23 cellular contexts compared by ENCODE assay signal in the genomic region with DNA sequence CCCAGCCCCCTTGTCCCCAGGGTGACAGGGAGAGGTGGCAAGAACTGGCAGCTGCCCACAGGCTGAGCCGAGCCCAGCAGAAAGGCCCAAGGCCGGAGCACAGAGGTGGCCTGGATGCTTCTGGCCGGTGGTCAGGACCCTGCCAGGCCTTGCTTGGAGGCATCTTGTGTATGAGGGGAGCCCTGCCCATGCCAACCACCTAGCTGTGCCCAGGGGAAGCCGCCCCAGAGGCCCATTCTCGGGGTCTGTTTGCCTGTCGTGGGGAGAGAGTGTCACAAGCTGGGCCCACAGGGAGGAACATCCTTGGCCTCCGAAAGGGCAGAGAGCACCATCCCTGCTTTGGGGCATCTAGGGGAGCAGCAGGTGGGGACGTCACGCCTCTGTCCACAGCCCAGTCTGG. TPM values are rescaled to one million over a fixed set of nuclear protein-coding genes. Genes with fewer than 3 reads are reported as not detected.
DNase-seq lines count a peak whose midpoint lies in the region; ATAC-seq and TF ChIP-seq lines count a peak whose summit lies in the region.
"Had no signal": no experiment of that assay in that cellular context is flagged by ENCODE, and none has a peak within 500 bp of the region (broad histone marks: within the 10 kb centered on the region; RNA-seq: fewer than 3 reads in every experiment).

No MANE protein-coding gene starts in this region.

- H3K14ac ChIP-seq in IMR-90 (replicated peaks; ENCODE audit: low read depth, low read length): no peak overlapping the region

- dilution Hi-C loops in IMR-90 (cut with HindIII; ENCODE audit: low sequenced_read_pairs, unreplicated experiment): no loop called here

- no peak overlapping the region for H3K27ac Mint-ChIP-seq in HFFc6
- no peak overlapping the region for H3K27ac Mint-ChIP-seq in activated naive CD4-positive, alpha-beta T cell treated with anti-CD3 and anti-CD28 coated beads for 36 hours

- H3K9ac ChIP-seq in BLaER1: no peak overlapping the region
- H3K9ac ChIP-seq in IMR-90 (ENCODE audit: low read depth, low read length): no peak overlapping the region
- H3K9ac ChIP-seq: GM23248 had no signal

- no peak overlapping the region for H2BK15ac ChIP-seq in IMR-90 (ENCODE audit: low read depth, low read length)

- no peak overlapping the region for H3K4me3 ChIP-seq in BLaER1
- no peak overlapping the region for H3K4me3 ChIP-seq in IMR-90 (ENCODE audit: insufficient read depth, low read depth, low read length)
- H3K4me3 ChIP-seq in left ventricle myocardium inferior: no peak overlapping the region
- H3K4me3 ChIP-seq in gastroesophageal sphincter: no peak overlapping the region
- H3K4me3 ChIP-seq: GM23248, K562 had no signal

- H3K9me3 Mint-ChIP-seq in HFFc6: no peaks in the 10 kb centered on the region
- H3K9me3 Mint-ChIP-seq in activated naive CD4-positive, alpha-beta T cell treated with anti-CD3 and anti-CD28 coated beads for 36 hours: no peaks in the 10 kb centered on the region
- H3K9me3 Mint-ChIP-seq: CD8-positive, alpha-beta memory T cell had no signal

- H3K18ac ChIP-seq in IMR-90 (ENCODE audit: low read depth, low read length): no peak overlapping the region

- no peak for TF ChIP-seq RAD21 in IMR-90 (IDR thresholded peaks at IDR 0.05; ENCODE audit: low read length)

- TF ChIP-seq CTCF in IMR-90 (conservative IDR thresholded peaks at IDR 0.05; ENCODE audit: low read depth, low read length): no peak
- no peak for TF ChIP-seq CTCF in left ventricle myocardium inferior (IDR thresholded peaks at IDR 0.05; ENCODE audit: borderline replicate concordance)
- no peak for TF ChIP-seq CTCF in gastroesophageal sphincter (IDR thresholded peaks at IDR 0.05)
- TF ChIP-seq CTCF in HFFc6 (IDR thresholded peaks at IDR 0.05): no peak

- H3K23ac ChIP-seq in IMR-90 (ENCODE audit: low read depth, low read length): no peak overlapping the region

- POLR2A ChIA-PET in IMR-90 (lab: Charles Lee; ENCODE audit: unreplicated experiment): no interaction called here

- H3K36me3 ChIP-seq in BLaER1: peaks cover 22% of the 10 kb centered on the region
- no peaks in the 10 kb centered on the region for H3K36me3 ChIP-seq in IMR-90 (ENCODE audit: control insufficient read depth, insufficient read depth, low read length)
- H3K36me3 ChIP-seq in left ventricle myocardium inferior: no peaks in the 10 kb centered on the region
- no peaks in the 10 kb centered on the region for H3K36me3 ChIP-seq in gastroesophageal sphincter

- H2AK9ac ChIP-seq in IMR-90 (replicated peaks; ENCODE audit: low read depth, low read length, poor library complexity): no peak overlapping the region

- H3K56ac ChIP-seq in IMR-90 (ENCODE audit: extremely low read depth, insufficient read depth, low read length): no peak overlapping the region

- H3K36me3 Mint-ChIP-seq in HFFc6 (ENCODE audit: low read depth): no peaks in the 10 kb centered on the region
- H3K36me3 Mint-ChIP-seq in activated naive CD4-positive, alpha-beta T cell treated with anti-CD3 and anti-CD28 coated beads for 36 hours (ENCODE audit: low read depth): no peaks in the 10 kb centered on the region
- H3K36me3 Mint-ChIP-seq: CD8-positive, alpha-beta memory T cell had no signal

- H4K91ac ChIP-seq in IMR-90 (ENCODE audit: insufficient read depth, low read depth, low read length): no peak overlapping the region

- H3K4me2 ChIP-seq in BLaER1 (peak overlapping the region; percentile 79), IMR-90 (ENCODE audit: low read depth, low read length) (no peak overlapping the region)

- in situ Hi-C loops in IMR-90 (cut with MboI; ENCODE audit: low sequenced_read_pairs): no loop called here

- no peak overlapping the region for H2BK5ac ChIP-seq in IMR-90 (ENCODE audit: low read depth, low read length, poor library complexity, severe bottlenecking)

- H2BK120ac ChIP-seq in IMR-90 (ENCODE audit: low read depth, low read length): no peak overlapping the region

- H4K5ac ChIP-seq in IMR-90 (ENCODE audit: low read depth, low read length): no peak overlapping the region

- no peak overlapping the region for H3K4me3 Mint-ChIP-seq in HFFc6
- no peak overlapping the region for H3K4me3 Mint-ChIP-seq in activated naive CD4-positive, alpha-beta T cell treated with anti-CD3 and anti-CD28 coated beads for 36 hours
- H3K4me3 Mint-ChIP-seq: CD8-positive, alpha-beta memory T cell had no signal

- no peaks in the 10 kb centered on the region for H3K79me1 ChIP-seq in IMR-90 (ENCODE audit: low read depth in 1 of 2, low read length in 2 of 2)

- CTCF ChIA-PET in IMR-90 (lab: Yijun Ruan, JAX): no interaction called here
- CTCF ChIA-PET in activated naive CD4-positive, alpha-beta T cell treated with anti-CD3 and anti-CD28 coated beads for 36 hours (lab: Charles Lee): interaction anchor here (0.5 to 1.5 kb wide), 2 partner anchors 120 to 285 kb away, joined by 3 read pairs; no protein-coding TSS in a partner anchor

- ATAC-seq in IMR-90 (ENCODE audit: low read depth) (no peak), gastroesophageal sphincter (no peak)
- ATAC-seq: HCT116, K562 had no signal

- H4K8ac ChIP-seq in IMR-90 (ENCODE audit: low read depth in 2 of 2, low read length in 2 of 2): no peak overlapping the region

- DNase-seq in IMR-90 (no peak), left ventricle myocardium inferior (peak; percentile 12), posterior vena cava (ENCODE audit: low spot score) (peak; percentile 55), HFFc6 (no peak)
- no peak for DNase-seq in activated naive CD4-positive, alpha-beta T cell treated with anti-CD3 and anti-CD28 coated beads for 36 hours
- DNase-seq: ACHN, Calu3, DMS153, GM23248, MM.1S, NCI-H1048, NCI-H1436, NCI-H187 treated with DMSO at 0.1 percent for 48 hours, NCI-H2107, NCI-H446 treated with DMSO at 0.1 percent for 48 hours, NCI-H526 treated with DMSO at 0.1 percent for 48 hours, OCI-M1 had no signal

- intact Hi-C loops in IMR-90 (cut with micrococcal nuclease) (no loop called here), left ventricle myocardium inferior (cut with micrococcal nuclease) (no loop called here), posterior vena cava (cut with DNase I) (no loop called here)
- intact Hi-C loops in activated naive CD4-positive, alpha-beta T cell treated with anti-CD3 and anti-CD28 coated beads for 36 hours (cut with micrococcal nuclease): no loop called here

- H3K27me3 ChIP-seq in BLaER1: peaks cover 22% of the 10 kb centered on the region
- peaks cover 26% of the 10 kb centered on the region; the same call in 1 of the 2 replicates for H3K27me3 ChIP-seq in IMR-90 (ENCODE audit: control insufficient read depth, insufficient read depth, low read length)
- no peaks in the 10 kb centered on the region for H3K27me3 ChIP-seq in left ventricle myocardium inferior (ENCODE audit: low read depth)
- H3K27me3 ChIP-seq in gastroesophageal sphincter: no peaks in the 10 kb centered on the region

- H3K4me1 Mint-ChIP-seq in HFFc6 (ENCODE audit: low read depth): no peaks in the 10 kb centered on the region
- no peaks in the 10 kb centered on the region for H3K4me1 Mint-ChIP-seq in activated naive CD4-positive, alpha-beta T cell treated with anti-CD3 and anti-CD28 coated beads for 36 hours (ENCODE audit: low read depth)
- H3K4me1 Mint-ChIP-seq: CD8-positive, alpha-beta memory T cell had no signal

- H3K4ac ChIP-seq in IMR-90 (ENCODE audit: low read depth, low read length): no peak overlapping the region

- no peak overlapping the region for H2AK5ac ChIP-seq in IMR-90 (ENCODE audit: low read depth, low read length)

- no peak overlapping the region for H2BK20ac ChIP-seq in IMR-90 (ENCODE audit: low read depth, low read length)

- TF ChIP-seq EP300 in gastroesophageal sphincter (IDR thresholded peaks at IDR 0.05): no peak

- H3K27ac ChIP-seq in BLaER1 (no peak overlapping the region), IMR-90 (ENCODE audit: insufficient read depth, low read length) (no peak overlapping the region), left ventricle myocardium inferior (replicated peaks) (no peak overlapping the region), gastroesophageal sphincter (no peak overlapping the region)
- H3K27ac ChIP-seq: C4-2B, GM23248 had no signal

- WGBS in IMR-90 (ENCODE audit: extremely low coverage in 2 of 2, insufficient read length in 1 of 2), 2 experiments: 100% methylated on average over 4 of the region's 9 CpGs; no CpG with 5 or more reads in 1 of the 2 experiments
- WGBS in gastroesophageal sphincter (ENCODE audit: low coverage in 1 of 2), 2 donors: no CpG with 5 or more reads among the region's 9 CpGs

- H4K20me1 ChIP-seq in BLaER1 (peaks cover 80% of the 10 kb centered on the region), IMR-90 (ENCODE audit: insufficient read depth, low read length) (no peaks in the 10 kb centered on the region)

- H2AFZ ChIP-seq in IMR-90 (replicated peaks; ENCODE audit: low read length, poor library complexity): peak overlapping the region; percentile 43
- H2AFZ ChIP-seq: GM23248 had no signal

- no TSS peak for BruUV-seq in IMR-90 (replicated peaks; lab: Mats Ljungman, UMichigan)

- no peaks in the 10 kb centered on the region for H3K9me1 ChIP-seq in IMR-90 (ENCODE audit: insufficient read depth, low read length)

- TF ChIP-seq POLR2A in IMR-90 (IDR thresholded peaks at IDR 0.05; ENCODE audit: low read depth, low read length) (no peak), gastroesophageal sphincter (IDR thresholded peaks at IDR 0.05) (no peak)

- peaks cover 79% of the 10 kb centered on the region for H3K4me1 ChIP-seq in BLaER1
- H3K4me1 ChIP-seq in IMR-90 (ENCODE audit: control insufficient read depth, insufficient read depth, low read length): no peaks in the 10 kb centered on the region
- peaks cover 7% of the 10 kb centered on the region for H3K4me1 ChIP-seq in left ventricle myocardium inferior
- H3K4me1 ChIP-seq in gastroesophageal sphincter: no peaks in the 10 kb centered on the region

- peaks cover 40% of the 10 kb centered on the region for H3K27me3 Mint-ChIP-seq in HFFc6 (ENCODE audit: insufficient read depth)
- H3K27me3 Mint-ChIP-seq in activated naive CD4-positive, alpha-beta T cell treated with anti-CD3 and anti-CD28 coated beads for 36 hours (ENCODE audit: low read depth): no peaks in the 10 kb centered on the region
- H3K27me3 Mint-ChIP-seq: CD8-positive, alpha-beta memory T cell had no signal

- no peaks in the 10 kb centered on the region for H3K9me3 ChIP-seq in BLaER1
- H3K9me3 ChIP-seq in IMR-90 (ENCODE audit: control insufficient read depth, insufficient read depth, low read length): no peaks in the 10 kb centered on the region
- H3K9me3 ChIP-seq in left ventricle myocardium inferior (replicated peaks): no peaks in the 10 kb centered on the region
- no peaks in the 10 kb centered on the region for H3K9me3 ChIP-seq in gastroesophageal sphincter

TF ChIP-seq in IMR-90, 13 proteins besides CTCF, POLR2A, EP300 and RAD21 (continues in another document):
- no peak for TF ChIP-seq CHD1 (IDR thresholded peaks at IDR 0.05; ENCODE audit: low read depth, low read length)

RNA-seq across cellular contexts. Expression of a gene that starts 10.0 kb away (rescaled TPM):
- not detected in 2 replicates for total RNA-seq in IMR-90 (2012; rRNA removed)
- not detected in 2 replicates for polyA plus RNA-seq in IMR-90 (2012; rRNA removed)
- not detected in 2 replicates for polyA plus RNA-seq in IMR-90 (2012; cell fraction: cytosol; rRNA removed)
- polyA plus RNA-seq in IMR-90 (2012; cell fraction: nucleus; rRNA removed; ENCODE audit: low replicate concordance): not detected in 2 replicates
- total RNA-seq in left ventricle myocardium inferior: 3.7 TPM
- 1 to 10 TPM; 2.7 to 5.0 TPM for total RNA-seq in posterior vena cava
- 1 to 10 TPM; 1.8 to 6.1 (median 1.9) TPM for total RNA-seq in gastroesophageal sphincter
- not detected for total RNA-seq in HFFc6 (2021; fragmentation: NEBNext Ultra II Directional; extraction: Animal tissue kit (Norgen Biotek cat#: 25700))
- 1 to 10 TPM; 1.4 to 2.5 TPM for total RNA-seq in activated naive CD4-positive, alpha-beta T cell treated with anti-CD3 and anti-CD28 coated beads for 36 hours
- total RNA-seq: GM23248 had no signal
- polyA plus RNA-seq: CD8-positive, alpha-beta memory T cell; GM23248 had no signal

Comparison
In these comparisons a context has a peak if more than half of its experiments do, and no peak if none do; other contexts are left out.
1. DNase-seq: peak in left ventricle myocardium inferior (single experiment) and posterior vena cava (single experiment); none in IMR-90 (single experiment), HFFc6 (single experiment) and activated naive CD4-positive, alpha-beta T cell treated with anti-CD3 and anti-CD28 coated beads for 36 hours (single experiment).